ENCODE assay signal across 29 cellular contexts in the genomic region with DNA sequence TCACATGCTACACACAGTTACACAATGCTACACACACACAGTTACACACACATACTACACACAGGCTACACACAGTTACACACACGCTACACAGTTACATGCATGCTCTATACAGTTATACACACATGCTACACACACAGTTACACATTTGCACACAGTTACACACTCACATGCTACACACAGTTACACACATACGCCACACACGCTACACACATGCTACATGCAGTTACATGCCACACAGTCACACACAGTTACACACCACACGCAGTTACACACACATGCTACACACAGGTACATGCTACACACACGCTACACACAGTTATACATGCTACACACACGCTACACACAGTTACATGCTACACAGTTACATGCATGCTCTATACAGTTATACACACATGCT. TPM values are rescaled to one million over a fixed set of nuclear protein-coding genes. Genes with fewer than 3 reads are reported as not detected.
DNase-seq lines count a peak whose midpoint lies in the region; ATAC-seq, FAIRE-seq and TF ChIP-seq lines count a peak whose summit lies in the region.
"Had no signal": no experiment of that assay in that cellular context is flagged by ENCODE, and none has a peak within 500 bp of the region (broad histone marks: within the 10 kb centered on the region; RNA-seq: fewer than 3 reads in every experiment).

No MANE protein-coding gene starts in this region.

- H3K27me3 Mint-ChIP-seq in glutamatergic neuron (ENCODE audit: unreplicated experiment): peaks cover 11% of the 10 kb centered on the region

- no peak overlapping the region for H3K4me2 ChIP-seq in K562 (ENCODE audit: insufficient read depth, low read length)
- H3K4me2 ChIP-seq in osteoblast (ENCODE audit: insufficient read depth, low read length): no peak overlapping the region

- no peak for ATAC-seq in K562
- ATAC-seq in psoas muscle: no peak
- ATAC-seq in HG03442 (IDR thresholded peaks at IDR 0.05; ENCODE audit: unreplicated experiment): no peak
- ATAC-seq: CD8-positive, alpha-beta T cell had no signal

- H3K4me1 ChIP-seq in K562 (replicated peaks in 1 of 2; ENCODE audit: control insufficient read depth in 2 of 2, insufficient read depth in 2 of 2, low read length in 2 of 2) (no peaks in the 10 kb centered on the region), osteoblast (ENCODE audit: insufficient read depth, low read length) (no peaks in the 10 kb centered on the region), prostate gland (replicated peaks) (no peaks in the 10 kb centered on the region), psoas muscle (no peaks in the 10 kb centered on the region)
- H3K4me1 ChIP-seq: Caco-2 had no signal

- peaks cover 28% of the 10 kb centered on the region for H3K9me3 Mint-ChIP-seq in glutamatergic neuron (ENCODE audit: unreplicated experiment)
- H3K9me3 Mint-ChIP-seq: CD8-positive, alpha-beta T cell; HFFc6 had no signal

- no peak for DNase-seq in HTR-8/SVneo (ENCODE audit: insufficient read length, low spot score)
- no peak for DNase-seq in K562 (ENCODE audit: extremely low read depth in 1 of 4, low spot score in 3 of 4)
- no peak for DNase-seq in glutamatergic neuron
- DNase-seq in osteoblast (ENCODE audit: insufficient read length, low spot score, missing footprints): peak; percentile 34
- no peak for DNase-seq in prostate gland (ENCODE audit: low spot score)
- DNase-seq in psoas muscle: no peak
- no peak for DNase-seq in DMS53 (lab: John Stamatoyannopoulos, UW)
- DNase-seq: Caco-2; CD8-positive, alpha-beta T cell; DMS79; EL; GDM1; GM23248; H9; HFFc6; NCI-H1048; NCI-H1417; NCI-H1694; NCI-H2029 treated with DMSO at 0.1 percent for 48 hours; NCI-H2227 treated with DMSO at 0.1 percent for 48 hours; NCI-H69; RPMI8226; SHP77 had no signal

- no peak overlapping the region for H3K9ac ChIP-seq in K562 (ENCODE audit: insufficient read depth in 1 of 2, low read depth in 2 of 2, low read length in 2 of 2)
- H3K9ac ChIP-seq: GM23248 had no signal

- no peak for TF ChIP-seq EP300 in K562 (IDR thresholded peaks at IDR 0.05; ENCODE audit: low read length)

- H3K27ac Mint-ChIP-seq in glutamatergic neuron (ENCODE audit: unreplicated experiment): peak overlapping the region; percentile 67
- H3K27ac Mint-ChIP-seq: B cell; CD8-positive, alpha-beta T cell; H9; HFFc6; IgD-negative memory B cell had no signal

- H3K27ac ChIP-seq in K562 (ENCODE audit: extremely low read depth, low read depth, low read length): no peak overlapping the region
- no peak overlapping the region for H3K27ac ChIP-seq in osteoblast (ENCODE audit: low read depth, low read length)
- no peak overlapping the region for H3K27ac ChIP-seq in prostate gland
- H3K27ac ChIP-seq in psoas muscle: no peak overlapping the region
- H3K27ac ChIP-seq: C4-2B, GM23248 had no signal

- H3K36me3 Mint-ChIP-seq in glutamatergic neuron (ENCODE audit: unreplicated experiment): peaks cover 30% of the 10 kb centered on the region
- H3K36me3 Mint-ChIP-seq: CD8-positive, alpha-beta T cell had no signal

- no peak overlapping the region for H3K4me3 ChIP-seq in K562
- H3K4me3 ChIP-seq in osteoblast (ENCODE audit: insufficient read depth, low read length): no peak overlapping the region
- no peak overlapping the region for H3K4me3 ChIP-seq in prostate gland
- H3K4me3 ChIP-seq in psoas muscle: no peak overlapping the region
- H3K4me3 ChIP-seq: GM23248 had no signal

- peaks cover 2% of the 10 kb centered on the region for H3K9me1 ChIP-seq in K562 (ENCODE audit: control insufficient read depth, insufficient read depth, low read length)

- peaks cover 45% of the 10 kb centered on the region for H3K4me1 Mint-ChIP-seq in glutamatergic neuron (ENCODE audit: low read depth, unreplicated experiment)
- H3K4me1 Mint-ChIP-seq: B cell had no signal

- no peak for TF ChIP-seq POLR2A in K562 (conservative IDR thresholded peaks at IDR 0.05)
- TF ChIP-seq POLR2A in prostate gland (IDR thresholded peaks at IDR 0.05): no peak

- no peak overlapping the region for H2AFZ ChIP-seq in K562 (ENCODE audit: low read depth, low read length)
- H2AFZ ChIP-seq in osteoblast (ENCODE audit: low read length): no peak overlapping the region
- H2AFZ ChIP-seq: GM23248 had no signal

- TF ChIP-seq CTCF in K562 (IDR thresholded peaks at IDR 0.05 in 2 of 3, conservative IDR thresholded peaks at IDR 0.05 in 1 of 3; ENCODE audit: insufficient read depth in 2 of 3, low read depth in 1 of 3, low read length in 3 of 3) (no peak), glutamatergic neuron (IDR thresholded peaks at IDR 0.05; ENCODE audit: partially characterized antibody, unreplicated experiment) (no peak), osteoblast (IDR thresholded peaks at IDR 0.05; ENCODE audit: extremely low read depth, low read depth, low read length) (no peak), prostate gland (IDR thresholded peaks at IDR 0.05) (no peak), psoas muscle (IDR thresholded peaks at IDR 0.05) (no peak)

- peak overlapping the region; percentile 44 for H3K4me3 Mint-ChIP-seq in glutamatergic neuron (ENCODE audit: unreplicated experiment)
- H3K4me3 Mint-ChIP-seq: B cell; CD8-positive, alpha-beta T cell; H9; HFFc6; IgD-negative memory B cell had no signal

- H4K20me1 ChIP-seq in K562 (replicated peaks; ENCODE audit: control insufficient read depth, insufficient read depth, low read length) (no peaks in the 10 kb centered on the region; the same call in 1 of the 2 replicates), osteoblast (ENCODE audit: insufficient read depth, low read length) (no peaks in the 10 kb centered on the region)

- H3K9me3 ChIP-seq in K562 (replicated peaks; ENCODE audit: control insufficient read depth, insufficient read depth, low read depth, low read length) (no peaks in the 10 kb centered on the region; the same call in 1 of the 2 replicates), osteoblast (ENCODE audit: low read depth, low read length) (no peaks in the 10 kb centered on the region), prostate gland (no peaks in the 10 kb centered on the region), psoas muscle (no peaks in the 10 kb centered on the region)

- H3K27me3 ChIP-seq in K562 (ENCODE audit: control insufficient read depth in 2 of 2, insufficient read depth in 2 of 2, low read length in 2 of 2): peaks cover 30 to 62% of the 10 kb centered on the region in 2 experiments
- peaks cover 7% of the 10 kb centered on the region for H3K27me3 ChIP-seq in osteoblast (ENCODE audit: insufficient read depth, low read length)
- H3K27me3 ChIP-seq in prostate gland (replicated peaks; ENCODE audit: insufficient read depth): no peaks in the 10 kb centered on the region
- H3K27me3 ChIP-seq in psoas muscle (ENCODE audit: insufficient read depth in 3 of 3, low read length in 2 of 3): peaks cover 0 to 25% (median 0%) of the 10 kb centered on the region in 3 donors

- H3K79me2 ChIP-seq in K562 (ENCODE audit: control insufficient read depth, insufficient read depth, low read length): no peaks in the 10 kb centered on the region
- no peaks in the 10 kb centered on the region for H3K79me2 ChIP-seq in osteoblast (ENCODE audit: insufficient read depth, low read length)

- H3K36me3 ChIP-seq in K562 (ENCODE audit: control insufficient read depth, insufficient read depth, low read length) (no peaks in the 10 kb centered on the region), osteoblast (ENCODE audit: insufficient read depth, low read length) (no peaks in the 10 kb centered on the region), prostate gland (no peaks in the 10 kb centered on the region), psoas muscle (ENCODE audit: insufficient read depth in 1 of 2, low read depth in 1 of 2) (no peaks in the 10 kb centered on the region)

- 4% methylated on average over 6 of the region's 6 CpGs for WGBS in K562 (ENCODE audit: insufficient coverage, low coverage, missing lambda C conversion rate)
- WGBS in prostate gland: 95% methylated on average over 6 of the region's 6 CpGs
- 85 to 92% (median 85%) methylated on average over 6 of the region's 6 CpGs for WGBS in psoas muscle, 3 donors

- TF ChIP-seq RAD21 in K562 (CRISPR knock-in tag; conservative IDR thresholded peaks at IDR 0.05 in 1 of 2, IDR thresholded peaks at IDR 0.05 in 1 of 2): no peak

- FAIRE-seq in HTR-8/SVneo (lab: Jason Lieb, UNC): peak; percentile 100
- FAIRE-seq in K562 (lab: Jason Lieb, UNC): no peak
- FAIRE-seq: GM12892 had no signal

- no TSS peak for BruUV-seq in K562 (replicated peaks; lab: Mats Ljungman, UMichigan)

- POLR2A ChIA-PET in K562 (lab: Yijun Ruan, JAX): no interaction called here

- intact Hi-C loops in K562 (cut with micrococcal nuclease): no loop called here
- intact Hi-C loops in prostate gland (cut with DNase I): no loop called here
- intact Hi-C loops in psoas muscle (cut with DNase I): no loop called here

- CTCF ChIA-PET in K562 (lab: Yijun Ruan, JAX; ENCODE audit: low intra/inter-chr PET ratio): no interaction called here

- in situ Hi-C loops in K562 (cut with MboI): no loop called here

RNA-seq across cellular contexts. Expression of gene MYT1, which starts 15.6 kb away (rescaled TPM):
- 0.14 TPM in 1 of 2 replicates, not detected in the other for total RNA-seq in K562 (2011; cell fraction: chromatin; rRNA removed; ENCODE audit: low replicate concordance)
- 0.26 TPM in 1 of 2 replicates, not detected in the other for total RNA-seq in K562 (2011; cell fraction: nucleolus; rRNA removed)
- not detected in 2 replicates for total RNA-seq in K562 (2011; cell fraction: nucleoplasm; rRNA removed)
- 0.12 TPM in 1 of 2 replicates, not detected in the other for total RNA-seq in K562 (2014; rRNA removed)
- total RNA-seq in K562 (2014; rRNA removed; fragmentation: Illumina TruSeq; extraction: Trizol): 0.04 TPM in 1 of 2 replicates, not detected in the other
- not detected in 2 replicates for total RNA-seq in K562 (2015; rRNA removed; fragmentation: Illumina TruSeq; extraction: Trizol)
- total RNA-seq in K562 (2021): 0.02 TPM in 1 of 2 replicates, not detected in the other
- polyA plus RNA-seq in K562 (2011; rRNA removed): 0.10 and 0.12 TPM in 2 replicates
- polyA plus RNA-seq in K562 (2011; cell fraction: cytosol; rRNA removed): 0.03 and 0.13 TPM in 2 replicates
- polyA plus RNA-seq in K562 (2011; cell fraction: nucleus; rRNA removed): 0.04 and 0.17 TPM in 2 replicates
- 0.04 and 0.07 TPM in 2 replicates for polyA plus RNA-seq in K562 (2012)
- polyA plus RNA-seq in K562 (2014; fragmentation: Illumina TruSeq; extraction: Trizol): 0.12 TPM in 1 of 2 replicates, not detected in the other
- under 1 TPM in 1 of 2 experiments, not detected in 1; 0.06 TPM for polyA plus RNA-seq in K562 (2014; fragmentation: Nextera tagmentation; extraction: Ambion mirVana)
- 0.05 TPM in 1 of 2 replicates, not detected in the other for polyA plus RNA-seq in K562 (2014; rRNA removed)
- 0.07 and 0.09 TPM in 2 replicates for polyA minus RNA-seq in K562 (2011; rRNA and poly(A)+ RNA removed)
- polyA minus RNA-seq in K562 (2011; cell fraction: cytosol; rRNA and poly(A)+ RNA removed): not detected in 2 replicates
- polyA minus RNA-seq in K562 (2011; cell fraction: nucleus; rRNA and poly(A)+ RNA removed): 0.11 TPM in 1 of 2 replicates, not detected in the other
- 159 TPM for total RNA-seq in glutamatergic neuron (ENCODE audit: unreplicated experiment)
- not detected in 2 replicates for total RNA-seq in osteoblast
- under 1 TPM; 0.27 to 0.74 TPM for total RNA-seq in prostate gland
- total RNA-seq in psoas muscle: not detected
- under 1 TPM in 1 of 3 donors, not detected in 2; under 0.01 TPM for polyA plus RNA-seq in psoas muscle
- total RNA-seq: CD8-positive, alpha-beta T cell; GM23248; HFFc6; NCI-H460 had no signal
- polyA plus RNA-seq: GM23248, IgD-negative memory B cell had no signal

Comparison
In these comparisons a context has a peak if more than half of its experiments do, and no peak if none do; other contexts are left out.
1. RNA of gene MYT1, which starts 15.6 kb away (total RNA-seq): 159 TPM in glutamatergic neuron (single experiment); 0.27 to 0.74 TPM in prostate gland, not detected in psoas muscle, 0.02 to 0.26 TPM in K562 and not detected in osteoblast; every median in the first group is over 10 times any median in the second.